In the genomic region with DNA sequence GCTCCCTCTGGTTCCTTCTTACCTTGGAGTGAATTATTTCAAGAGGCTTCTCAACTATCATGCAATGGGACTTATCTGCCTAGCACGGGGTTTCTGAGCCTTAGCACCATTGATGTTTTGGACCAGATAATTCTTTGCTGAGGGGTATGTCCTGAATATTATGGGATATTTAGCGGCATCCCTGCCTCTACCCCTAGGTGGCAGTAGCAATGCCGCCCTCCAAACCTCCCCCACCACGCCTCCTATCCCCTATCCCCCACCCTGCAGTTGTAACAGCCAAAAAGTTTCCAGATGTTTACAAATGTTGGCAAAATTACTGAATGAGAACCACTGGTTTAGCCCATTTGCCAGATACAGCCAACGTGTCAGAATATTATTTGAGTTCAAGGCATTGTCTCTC, we compare ENCODE assay signal across 1 cellular context.
TF ChIP-seq lines count a peak whose summit lies in the region.

No MANE protein-coding gene starts in this region.

TF ChIP-seq in GM23338, 12 proteins besides CTCF, POLR2A, EP300 and RAD21 (continued from another document):
- TF ChIP-seq ZNF462 (CRISPR knock-in tag; IDR thresholded peaks at IDR 0.05): no peak
TF ChIP-seq in GM23338: peak in this region for 0.
